Comparison of ENCODE assay signal across 9 cellular contexts in the genomic region with DNA sequence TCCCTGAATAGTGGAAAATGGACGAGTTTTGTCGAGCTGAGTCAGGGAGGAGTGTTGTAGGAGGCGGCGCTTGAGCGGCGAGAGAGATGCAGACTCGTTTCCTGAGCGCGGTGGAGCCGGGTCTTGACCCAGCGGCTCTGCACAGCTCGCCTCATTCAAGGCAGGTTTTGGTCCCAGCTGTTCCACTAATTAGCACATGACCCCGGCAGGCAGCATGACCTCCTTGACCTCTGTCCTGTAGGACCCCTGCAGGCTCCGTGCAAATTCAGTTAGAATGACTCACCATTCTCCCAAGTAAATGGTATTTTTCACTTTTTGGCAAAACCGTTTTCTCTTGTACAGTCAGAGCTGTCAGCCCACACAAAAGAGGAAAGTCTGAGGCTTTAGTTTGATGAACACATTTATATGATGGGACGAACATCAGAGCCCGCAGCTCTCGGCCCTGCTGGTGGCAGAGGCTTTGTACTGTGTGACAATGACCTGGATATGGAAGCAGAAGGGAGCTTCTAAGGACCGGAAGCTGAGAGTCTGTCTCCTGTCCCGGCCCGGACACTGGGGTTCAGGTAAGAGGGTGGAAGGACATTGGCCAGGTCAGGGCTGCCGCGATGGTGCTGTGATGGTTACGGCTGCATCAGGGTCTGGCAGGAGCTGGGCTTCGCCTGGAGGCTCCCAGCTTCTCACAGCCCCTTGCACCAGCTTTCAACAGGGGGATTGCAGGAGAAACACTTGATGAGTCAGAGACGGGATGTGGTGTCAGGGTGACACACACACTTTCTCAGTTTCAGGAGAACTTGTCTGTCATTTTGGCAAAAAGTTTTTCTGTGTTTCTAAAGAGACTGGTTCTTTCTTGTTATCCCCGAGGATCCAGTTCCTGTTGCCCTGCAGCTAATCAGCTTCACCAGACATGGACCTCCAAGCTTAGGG.
DNase-seq lines count a peak whose midpoint lies in the region; ATAC-seq and FAIRE-seq lines count a peak whose summit lies in the region.
"Had no signal": no experiment of that assay in that cellular context is flagged by ENCODE, and none has a peak within 500 bp of the region (broad histone marks: within the 10 kb centered on the region; RNA-seq: fewer than 3 reads in every experiment).

No MANE protein-coding gene starts in this region.

- no peak for ATAC-seq in GM21528 (IDR thresholded peaks at IDR 0.05; ENCODE audit: low FRiP score, unreplicated experiment)

- no peaks in the 10 kb centered on the region for H3K9me3 ChIP-seq in effector memory CD4-positive, alpha-beta T cell (ENCODE audit: control insufficient read depth, low read length)

- no peaks in the 10 kb centered on the region for H3K36me3 ChIP-seq in effector memory CD4-positive, alpha-beta T cell (ENCODE audit: control insufficient read depth, insufficient read depth, low read length)

- no peaks in the 10 kb centered on the region for H3K27me3 ChIP-seq in effector memory CD4-positive, alpha-beta T cell (replicated peaks; ENCODE audit: control insufficient read depth, insufficient read depth, low read length, poor library complexity, severe bottlenecking)

- H3K27ac ChIP-seq in effector memory CD4-positive, alpha-beta T cell (ENCODE audit: insufficient read depth, low read length, poor library complexity, severe bottlenecking): no peak overlapping the region

- no peak for FAIRE-seq in RCC 7860 (lab: Jason Lieb, UNC)
- FAIRE-seq: A204.1 had no signal

- peak overlapping the region; percentile 14 for H3K4me3 ChIP-seq in effector memory CD4-positive, alpha-beta T cell (ENCODE audit: insufficient read depth, low read depth, low read length, poor library complexity, severe bottlenecking)

- peak; percentile 52 for DNase-seq in NK-92 treated with Interleukin-12 subunit alpha and Interleukin-12 subunit beta, amount 100 ng/mL, for 24 hours (lab: John Stamatoyannopoulos, UW)
- no peak for DNase-seq in NK-92 (lab: John Stamatoyannopoulos, UW; ENCODE audit: unreplicated experiment)
- DNase-seq in RCC 7860 (ENCODE audit: low spot score): peak; percentile 29
- no peak for DNase-seq in effector memory CD4-positive, alpha-beta T cell
- DNase-seq in smooth muscle cell of the brain vasculature (ENCODE audit: low read depth, low spot score): peak; percentile 62
- no peak for DNase-seq in NOMO-1 treated with dmso at 0.1 percent for 144 hours (lab: John Stamatoyannopoulos, UW; ENCODE audit: unreplicated experiment)
- DNase-seq in NCI-H510A (lab: John Stamatoyannopoulos, UW): no peak

- H3K4me1 ChIP-seq in effector memory CD4-positive, alpha-beta T cell (ENCODE audit: control insufficient read depth, insufficient read depth, low read length, poor library complexity, severe bottlenecking): no peaks in the 10 kb centered on the region

Comparison
In these comparisons a context has a peak if more than half of its experiments do, and no peak if none do; other contexts are left out.
1. DNase-seq: peak in NK-92 treated with Interleukin-12 subunit alpha and Interleukin-12 subunit beta, amount 100 ng/mL, for 24 hours (single experiment), RCC 7860 (single experiment) and smooth muscle cell of the brain vasculature (single experiment); none in NK-92 (single experiment), effector memory CD4-positive, alpha-beta T cell (0 of 3), NOMO-1 treated with dmso at 0.1 percent for 144 hours (single experiment) and NCI-H510A (single experiment).